In the genomic region with DNA sequence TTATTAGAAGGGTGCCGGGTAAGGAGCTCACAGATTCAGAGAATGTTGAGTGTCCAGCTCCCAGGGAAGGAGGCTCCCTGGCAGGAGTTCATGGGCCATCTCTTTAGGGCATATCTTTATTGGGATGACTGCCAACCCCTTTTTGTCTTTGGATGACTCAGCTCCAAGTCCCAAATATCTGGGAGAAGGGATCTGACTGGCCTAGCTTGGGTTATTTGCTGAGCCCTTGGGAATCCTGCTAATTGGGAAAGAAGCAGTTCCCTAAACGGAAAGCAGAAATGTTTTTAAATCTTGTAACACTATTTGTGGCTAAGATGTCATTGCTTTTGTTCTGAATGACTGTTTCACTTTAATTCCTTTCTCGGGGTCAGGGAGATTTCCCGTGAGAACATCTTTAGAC, we compare ENCODE assay signal across 14 cellular contexts. TPM values are rescaled to one million over a fixed set of nuclear protein-coding genes. Genes with fewer than 3 reads are reported as not detected.
DNase-seq lines count a peak whose midpoint lies in the region; ATAC-seq and TF ChIP-seq lines count a peak whose summit lies in the region.
"Had no signal": no experiment of that assay in that cellular context is flagged by ENCODE, and none has a peak within 500 bp of the region (broad histone marks: within the 10 kb centered on the region; RNA-seq: fewer than 3 reads in every experiment).

No MANE protein-coding gene starts in this region.

- H3K4me3 Mint-ChIP-seq in activated CD8-positive, alpha-beta T cell treated with anti-CD3 and anti-CD28 coated beads for 36 hours: no peak overlapping the region
- H3K4me3 Mint-ChIP-seq: activated T-cell treated with anti-CD3 and anti-CD28 coated beads, Interleukin-2, amount 50 U/mL, for 4 hours; B cell had no signal

- intact Hi-C loops in left cardiac atrium (cut with DNase I): no loop called here
- intact Hi-C loops in Right ventricle myocardium inferior (cut with DNase I): no loop called here
- intact Hi-C loops in activated CD8-positive, alpha-beta T cell treated with anti-CD3 and anti-CD28 coated beads for 36 hours (cut with micrococcal nuclease): no loop called here

- ATAC-seq in left cardiac atrium (peak; percentile 70 to 73), Right ventricle myocardium inferior (no peak), GM21515 (IDR thresholded peaks at IDR 0.05; ENCODE audit: unreplicated experiment) (no peak)
- no peak for ATAC-seq in activated CD8-positive, alpha-beta T cell treated with anti-CD3 and anti-CD28 coated beads for 36 hours
- ATAC-seq: activated T-cell treated with anti-CD3 and anti-CD28 coated beads, Interleukin-2, amount 50 U/mL, for 4 hours had no signal

- POLR2A ChIA-PET in activated CD8-positive, alpha-beta T cell treated with anti-CD3 and anti-CD28 coated beads for 36 hours (lab: Charles Lee): interaction anchor here (2.4 kb wide), 1 partner anchor 12 kb away, joined by 9 read pairs; the partner anchor contains the start of gene DDX55

- H3K27ac Mint-ChIP-seq in activated CD8-positive, alpha-beta T cell treated with anti-CD3 and anti-CD28 coated beads for 36 hours: no peak overlapping the region
- H3K27ac Mint-ChIP-seq: B cell had no signal

- CTCF ChIA-PET in activated CD8-positive, alpha-beta T cell treated with anti-CD3 and anti-CD28 coated beads for 36 hours (lab: Charles Lee): no interaction called here

- no peaks in the 10 kb centered on the region for H3K9me3 Mint-ChIP-seq in activated CD8-positive, alpha-beta T cell treated with anti-CD3 and anti-CD28 coated beads for 36 hours
- H3K9me3 Mint-ChIP-seq: activated T-cell treated with anti-CD3 and anti-CD28 coated beads, Interleukin-2, amount 50 U/mL, for 4 hours had no signal

- H3K4me1 Mint-ChIP-seq in activated CD8-positive, alpha-beta T cell treated with anti-CD3 and anti-CD28 coated beads for 36 hours (ENCODE audit: low read depth): peaks cover 2% of the 10 kb centered on the region
- H3K4me1 Mint-ChIP-seq: B cell had no signal

- TF ChIP-seq CTCF in fibroblast of the aortic adventitia (IDR thresholded peaks at IDR 0.05; ENCODE audit: insufficient read depth, low read length): no peak
- TF ChIP-seq CTCF in activated CD8-positive, alpha-beta T cell treated with anti-CD3 and anti-CD28 coated beads for 36 hours (IDR thresholded peaks at IDR 0.05): no peak

- peaks cover 66% of the 10 kb centered on the region for H3K36me3 Mint-ChIP-seq in activated CD8-positive, alpha-beta T cell treated with anti-CD3 and anti-CD28 coated beads for 36 hours (ENCODE audit: low read depth)

- DNase-seq in left cardiac atrium: peak; percentile 42
- no peak for DNase-seq in Right ventricle myocardium inferior (ENCODE audit: missing footprints)
- DNase-seq in RPMI7951 (ENCODE audit: low read depth): peak; percentile 87
- DNase-seq in fibroblast of the aortic adventitia (ENCODE audit: low read depth): peak; percentile 73
- DNase-seq in activated CD8-positive, alpha-beta T cell treated with anti-CD3 and anti-CD28 coated beads for 36 hours: no peak
- no peak for DNase-seq in NAMALWA (ENCODE audit: low spot score)
- no peak for DNase-seq in activated CD8-positive, alpha-beta memory T cell treated with anti-CD3 and anti-CD28 coated beads for 24 hours
- DNase-seq: activated T-cell treated with anti-CD3 and anti-CD28 coated beads, Interleukin-2, amount 50 U/mL, for 4 hours; DMS153; stimulated activated CD4-positive, alpha-beta T cell treated with anti-CD3 and anti-CD28 coated beads, Interleukin-12 subunit alpha, Interleukin-12 subunit beta, amount 100 ng/mL, for 4 hours had no signal

- no peak overlapping the region for H3K4me3 ChIP-seq in fibroblast of the aortic adventitia (ENCODE audit: low read depth, low read length)
- H3K4me3 ChIP-seq: ascending aorta, ovary had no signal

- no peaks in the 10 kb centered on the region for H3K27me3 Mint-ChIP-seq in activated CD8-positive, alpha-beta T cell treated with anti-CD3 and anti-CD28 coated beads for 36 hours
- H3K27me3 Mint-ChIP-seq: B cell had no signal

RNA-seq across cellular contexts. Expression of gene DDX55, which starts 12.6 kb away (rescaled TPM):
- total RNA-seq in left cardiac atrium (1 to 10 TPM; 8.1 to 8.5 TPM), Right ventricle myocardium inferior (4.9 TPM), fibroblast of the aortic adventitia (ENCODE audit: low replicate concordance) (23.2 and 27.6 TPM in 2 replicates)
- total RNA-seq in RPMI7951 (2014; rRNA removed; shearing (Covaris generic)): 19.0 and 24.9 TPM in 2 replicates
- 10 to 100 TPM; 51.7 to 55.4 TPM for total RNA-seq in activated CD8-positive, alpha-beta T cell treated with anti-CD3 and anti-CD28 coated beads for 36 hours

RNA-seq across cellular contexts. Expression of gene EIF2B1, which starts 19.0 kb away (rescaled TPM):
- 10 to 100 TPM; 27.9 to 29.3 TPM for total RNA-seq in left cardiac atrium
- 33.1 TPM for total RNA-seq in Right ventricle myocardium inferior
- 77.3 and 94.1 TPM in 2 replicates for total RNA-seq in RPMI7951 (2014; rRNA removed; shearing (Covaris generic))
- 22.6 and 35.6 TPM in 2 replicates for total RNA-seq in fibroblast of the aortic adventitia (ENCODE audit: low replicate concordance)
- total RNA-seq in activated CD8-positive, alpha-beta T cell treated with anti-CD3 and anti-CD28 coated beads for 36 hours: 10 to 100 TPM; 54.5 to 61.8 TPM

RNA-seq across cellular contexts. Expression of gene GTF2H3, which starts 19.1 kb away (rescaled TPM):
- total RNA-seq in left cardiac atrium (10 to 100 TPM; 11.7 to 16.5 TPM), Right ventricle myocardium inferior (13.3 TPM), fibroblast of the aortic adventitia (ENCODE audit: low replicate concordance) (41.9 and 61.0 TPM in 2 replicates)
- total RNA-seq in RPMI7951 (2014; rRNA removed; shearing (Covaris generic)): 73.3 and 76.7 TPM in 2 replicates
- total RNA-seq in activated CD8-positive, alpha-beta T cell treated with anti-CD3 and anti-CD28 coated beads for 36 hours: 10 to 100 TPM; 78.6 to 80.0 TPM

RNA-seq across cellular contexts. Expression of gene TMED2, which starts 30.2 kb away (rescaled TPM):
- total RNA-seq in left cardiac atrium (100 to 1,000 TPM; 176 to 248 TPM), Right ventricle myocardium inferior (163 TPM), fibroblast of the aortic adventitia (ENCODE audit: low replicate concordance) (73.8 and 449 TPM in 2 replicates)
- 231 and 253 TPM in 2 replicates for total RNA-seq in RPMI7951 (2014; rRNA removed; shearing (Covaris generic))
- 100 to 1,000 TPM; 121 to 122 TPM for total RNA-seq in activated CD8-positive, alpha-beta T cell treated with anti-CD3 and anti-CD28 coated beads for 36 hours

RNA-seq across cellular contexts. Expression of gene TCTN2, which starts 56.4 kb away (rescaled TPM):
- total RNA-seq in left cardiac atrium: 1 to 10 TPM; 3.7 to 4.8 TPM
- 3.3 TPM for total RNA-seq in Right ventricle myocardium inferior
- total RNA-seq in RPMI7951 (2014; rRNA removed; shearing (Covaris generic)): 15.2 and 18.3 TPM in 2 replicates
- 11.1 and 18.5 TPM in 2 replicates for total RNA-seq in fibroblast of the aortic adventitia (ENCODE audit: low replicate concordance)
- total RNA-seq in activated CD8-positive, alpha-beta T cell treated with anti-CD3 and anti-CD28 coated beads for 36 hours: 1 to 10 TPM; 2.0 to 2.3 TPM

Comparison
In these comparisons a context has a peak if more than half of its experiments do, and no peak if none do; other contexts are left out.
1. ATAC-seq: peak in left cardiac atrium (2 of 2); none in Right ventricle myocardium inferior (single experiment), GM21515 (single experiment) and activated CD8-positive, alpha-beta T cell treated with anti-CD3 and anti-CD28 coated beads for 36 hours (single experiment).
2. DNase-seq: peak in left cardiac atrium (single experiment), RPMI7951 (single experiment) and fibroblast of the aortic adventitia (single experiment); none in Right ventricle myocardium inferior (single experiment), activated CD8-positive, alpha-beta T cell treated with anti-CD3 and anti-CD28 coated beads for 36 hours (single experiment), NAMALWA (single experiment) and activated CD8-positive, alpha-beta memory T cell treated with anti-CD3 and anti-CD28 coated beads for 24 hours (single experiment).